In genomic region chr11:66291303-66291705, GRCh38 we compare ENCODE assay signal across 12 cellular contexts. TPM values are rescaled to one million over a fixed set of nuclear protein-coding genes. Genes with fewer than 3 reads are reported as not detected.
A peak's percentile ranks its signal among the peaks of the same experiment; 100 is the strongest.
DNase-seq lines count a peak whose midpoint lies in the region; ATAC-seq and TF ChIP-seq lines count a peak whose summit lies in the region.
"Had no signal": no experiment of that assay in that cellular context is flagged by ENCODE, and none has a peak within 500 bp of the region (broad histone marks: within the 10 kb centered on the region; RNA-seq: fewer than 3 reads in every experiment).

No MANE protein-coding gene starts in this region.

- DNase-seq in CD4-positive, CD25-positive, alpha-beta regulatory T cell = no peak
- peak; percentile 12 for DNase-seq in epidermal melanocyte (ENCODE audit: insufficient read length, low spot score)
- DNase-seq in osteoblast (ENCODE audit: insufficient read length, low spot score, missing footprints) = peak; percentile 73
- DNase-seq in T-helper 9 cell = no peak
- no peak for DNase-seq in mesenteric fat pad (ENCODE audit: low spot score)
- no peak for DNase-seq in foreskin melanocyte
- DNase-seq in NCI-H524 (lab: John Stamatoyannopoulos, UW) = no peak
- DNase-seq: DMS153, foreskin fibroblast, NCI-H524 treated with DMSO at 0.1 percent for 48 hours, thyroid gland had no signal

- H3K36me3 Mint-ChIP-seq in CD4-positive, CD25-positive, alpha-beta regulatory T cell = no peaks in the 10 kb centered on the region

- H3K4me1 ChIP-seq in CD4-positive, CD25-positive, alpha-beta regulatory T cell (ENCODE audit: control insufficient read depth, insufficient read depth, low read length, poor library complexity, severe bottlenecking) = peaks cover 37% of the 10 kb centered on the region
- H3K4me1 ChIP-seq in HUES6 (ENCODE audit: control insufficient read depth, insufficient read depth, low read length) (peaks cover 13% of the 10 kb centered on the region), osteoblast (ENCODE audit: insufficient read depth, low read length) (peaks cover 21% of the 10 kb centered on the region)

- TF ChIP-seq CTCF in osteoblast (IDR thresholded peaks at IDR 0.05; ENCODE audit: extremely low read depth, low read depth, low read length) = no peak

- no peaks in the 10 kb centered on the region for H3K36me3 ChIP-seq in CD4-positive, CD25-positive, alpha-beta regulatory T cell (ENCODE audit: control insufficient read depth, insufficient read depth, low read length)
- peaks cover 4% of the 10 kb centered on the region for H3K36me3 ChIP-seq in HUES6 (ENCODE audit: control insufficient read depth, insufficient read depth, low read length)
- H3K36me3 ChIP-seq in osteoblast (ENCODE audit: insufficient read depth, low read length) = peaks cover 8% of the 10 kb centered on the region
- H3K36me3 ChIP-seq: thyroid gland had no signal

- no peak overlapping the region for H3K27ac ChIP-seq in CD4-positive, CD25-positive, alpha-beta regulatory T cell (ENCODE audit: insufficient read depth, low read length, poor library complexity, severe bottlenecking)
- no peak overlapping the region for H3K27ac ChIP-seq in HUES6 (ENCODE audit: low read depth, low read length)
- H3K27ac ChIP-seq in osteoblast (ENCODE audit: low read depth, low read length) = no peak overlapping the region
- H3K27ac ChIP-seq: thyroid gland had no signal

- H3K9me3 Mint-ChIP-seq in CD4-positive, CD25-positive, alpha-beta regulatory T cell = peaks cover 0 to 1% (median 0%) of the 10 kb centered on the region in 7 donors

- no peak overlapping the region for H3K4me2 ChIP-seq in osteoblast (ENCODE audit: insufficient read depth, low read length)

- peaks cover 30% of the 10 kb centered on the region for H3K27me3 Mint-ChIP-seq in CD4-positive, CD25-positive, alpha-beta regulatory T cell

- peaks cover 12% of the 10 kb centered on the region for H3K27me3 ChIP-seq in CD4-positive, CD25-positive, alpha-beta regulatory T cell (ENCODE audit: control insufficient read depth, insufficient read depth, low read length)
- H3K27me3 ChIP-seq in HUES6 (ENCODE audit: control insufficient read depth, insufficient read depth, low read length) (peaks cover 49% of the 10 kb centered on the region), osteoblast (ENCODE audit: insufficient read depth, low read length) (peaks cover 36% of the 10 kb centered on the region)

- peaks cover 26% of the 10 kb centered on the region for H3K79me2 ChIP-seq in osteoblast (ENCODE audit: insufficient read depth, low read length)

- no peak overlapping the region for H3K27ac Mint-ChIP-seq in CD4-positive, CD25-positive, alpha-beta regulatory T cell

- no peak overlapping the region for H3K4me3 ChIP-seq in CD4-positive, CD25-positive, alpha-beta regulatory T cell (ENCODE audit: low read depth, low read length)
- H3K4me3 ChIP-seq in HUES6 (ENCODE audit: low read depth, low read length) (peak overlapping the region; percentile 58), osteoblast (ENCODE audit: insufficient read depth, low read length) (no peak overlapping the region)

- H3K4me3 Mint-ChIP-seq in CD4-positive, CD25-positive, alpha-beta regulatory T cell = peak overlapping the region in 3 of 4 donors; percentile 63 to 92 (median 88)

- H4K20me1 ChIP-seq in osteoblast (ENCODE audit: insufficient read depth, low read length) = peaks cover 6% of the 10 kb centered on the region

- H3K9ac ChIP-seq in HUES6 (ENCODE audit: low read length) = no peak overlapping the region

- no peaks in the 10 kb centered on the region for H3K9me3 ChIP-seq in CD4-positive, CD25-positive, alpha-beta regulatory T cell (ENCODE audit: control insufficient read depth in 2 of 2, low read length in 2 of 2)
- no peaks in the 10 kb centered on the region for H3K9me3 ChIP-seq in HUES6 (ENCODE audit: control insufficient read depth, insufficient read depth, low read depth, low read length)
- no peaks in the 10 kb centered on the region for H3K9me3 ChIP-seq in osteoblast (ENCODE audit: low read depth, low read length)
- H3K9me3 ChIP-seq: thyroid gland had no signal

- no peak for ATAC-seq in CD4-positive, CD25-positive, alpha-beta regulatory T cell (ENCODE audit: low read depth in 2 of 2)

- no peak overlapping the region for H2AFZ ChIP-seq in osteoblast (ENCODE audit: low read length)

- H3K4me1 Mint-ChIP-seq in CD4-positive, CD25-positive, alpha-beta regulatory T cell = peaks cover 11 to 48% (median 19%) of the 10 kb centered on the region in 4 donors

RNA-seq across cellular contexts. Expression of gene TMEM151A, which starts 0.4 kb away (rescaled TPM):
- not detected for total RNA-seq in CD4-positive, CD25-positive, alpha-beta regulatory T cell
- not detected for polyA plus RNA-seq in CD4-positive, CD25-positive, alpha-beta regulatory T cell
- 0.29 and 0.36 TPM in 2 replicates for total RNA-seq in osteoblast
- total RNA-seq in mesenteric fat pad = 0.19 TPM

RNA-seq across cellular contexts. Expression of gene YIF1A, which starts 2.4 kb away (rescaled TPM):
- 29.3 TPM for total RNA-seq in CD4-positive, CD25-positive, alpha-beta regulatory T cell
- 10 to 100 TPM; 48.3 to 71.3 (median 55.3) TPM for polyA plus RNA-seq in CD4-positive, CD25-positive, alpha-beta regulatory T cell
- total RNA-seq in osteoblast (165 and 182 TPM in 2 replicates), mesenteric fat pad (81.7 TPM)

RNA-seq across cellular contexts. Expression of gene CNIH2, which starts 13.3 kb away (rescaled TPM):
- total RNA-seq in CD4-positive, CD25-positive, alpha-beta regulatory T cell = 4.5 TPM
- not detected for polyA plus RNA-seq in CD4-positive, CD25-positive, alpha-beta regulatory T cell
- total RNA-seq in osteoblast (under 0.01 TPM in 1 of 2 replicates, not detected in the other), mesenteric fat pad (0.55 TPM)
- total RNA-seq: thyroid gland had no signal

RNA-seq across cellular contexts. Expression of gene RAB1B, which starts 22.9 kb away (rescaled TPM):
- 79.6 TPM for total RNA-seq in CD4-positive, CD25-positive, alpha-beta regulatory T cell
- 10 to 100 TPM; 13.1 to 19.6 (median 15.1) TPM for polyA plus RNA-seq in CD4-positive, CD25-positive, alpha-beta regulatory T cell
- total RNA-seq in osteoblast (75.3 and 75.4 TPM in 2 replicates), mesenteric fat pad (138 TPM)

RNA-seq across cellular contexts. Expression of gene CD248, which starts 25.5 kb away (rescaled TPM):
- total RNA-seq in CD4-positive, CD25-positive, alpha-beta regulatory T cell = 0.30 TPM
- under 1 TPM; 0.06 to 0.11 (median 0.10) TPM for polyA plus RNA-seq in CD4-positive, CD25-positive, alpha-beta regulatory T cell
- total RNA-seq in osteoblast (103 and 107 TPM in 2 replicates), mesenteric fat pad (810 TPM)

Comparison
In these comparisons a context has a peak if more than half of its experiments do, and no peak if none do; other contexts are left out.
1. DNase-seq: peak in epidermal melanocyte (single experiment) and osteoblast (single experiment); none in CD4-positive, CD25-positive, alpha-beta regulatory T cell (0 of 3), T-helper 9 cell (single experiment), mesenteric fat pad (single experiment), foreskin melanocyte (single experiment) and NCI-H524 (0 of 2).